1 cellular context compared by ENCODE assay signal in the genomic region with DNA sequence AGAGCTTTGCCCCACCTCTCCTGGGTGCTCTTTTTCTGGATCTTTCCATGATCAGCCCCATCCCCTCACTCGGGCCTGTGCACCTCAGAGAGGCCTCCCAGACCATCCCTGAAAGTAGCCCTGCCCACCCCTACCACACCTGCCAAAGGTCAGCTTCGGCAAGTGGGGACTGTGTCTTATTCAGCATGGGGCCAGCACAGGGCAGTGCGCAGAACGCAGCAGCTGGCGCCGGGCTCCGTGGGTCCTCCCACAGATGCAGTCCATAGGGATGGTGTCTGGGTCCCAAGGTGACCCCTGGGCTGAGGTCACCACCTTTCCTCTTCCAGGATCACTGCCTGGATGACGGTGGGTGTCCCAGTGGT.
A peak's percentile ranks its signal among the peaks of the same experiment; 100 is the strongest.
TF ChIP-seq lines count a peak whose summit lies in the region.

No MANE protein-coding gene starts in this region.

TF ChIP-seq in HepG2, 621 proteins besides CTCF, POLR2A, EP300 and RAD21 (continued from another document and continues in another):
- TF ChIP-seq, protein P1, sequence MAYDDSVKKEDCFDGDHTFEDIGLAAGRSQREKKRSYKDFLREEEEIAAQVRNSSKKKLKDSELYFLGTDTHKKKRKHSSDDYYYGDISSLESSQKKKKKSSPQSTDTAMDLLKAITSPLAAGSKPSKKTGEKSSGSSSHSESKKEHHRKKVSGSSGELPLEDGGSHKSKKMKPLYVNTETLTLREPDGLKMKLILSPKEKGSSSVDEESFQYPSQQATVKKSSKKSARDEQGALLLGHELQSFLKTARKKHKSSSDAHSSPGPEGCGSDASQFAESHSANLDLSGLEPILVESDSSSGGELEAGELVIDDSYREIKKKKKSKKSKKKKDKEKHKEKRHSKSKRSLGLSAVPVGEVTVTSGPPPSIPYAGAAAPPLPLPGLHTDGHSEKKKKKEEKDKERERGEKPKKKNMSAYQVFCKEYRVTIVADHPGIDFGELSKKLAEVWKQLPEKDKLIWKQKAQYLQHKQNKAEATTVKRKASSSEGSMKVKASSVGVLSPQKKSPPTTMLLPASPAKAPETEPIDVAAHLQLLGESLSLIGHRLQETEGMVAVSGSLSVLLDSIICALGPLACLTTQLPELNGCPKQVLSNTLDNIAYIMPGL (CRISPR knock-in tag; IDR thresholded peaks at IDR 0.05; ENCODE audit: borderline replicate concordance in 1 of 2, low read depth in 1 of 2): 0 out of 4 replicates have a peak, but pooled peaks of 1 of the 2 experiments have one; percentile 13
- peak; percentile 1 for TF ChIP-seq HNRNPLL (IDR thresholded peaks at IDR 0.05; ENCODE audit: low read depth, low read length, poor library complexity, severe bottlenecking)
- TF ChIP-seq HIVEP1 (CRISPR knock-in tag; IDR thresholded peaks at IDR 0.05): 0 out of 2 replicates have a peak, but pooled peaks have one; percentile 31
- no peak for TF ChIP-seq NBN (conservative IDR thresholded peaks at IDR 0.05)
- no peak for TF ChIP-seq MEF2D (CRISPR knock-in tag; IDR thresholded peaks at IDR 0.05)
- no peak for TF ChIP-seq ARID2 (CRISPR knock-in tag; IDR thresholded peaks at IDR 0.05; ENCODE audit: borderline replicate concordance)
- TF ChIP-seq, protein P2, sequence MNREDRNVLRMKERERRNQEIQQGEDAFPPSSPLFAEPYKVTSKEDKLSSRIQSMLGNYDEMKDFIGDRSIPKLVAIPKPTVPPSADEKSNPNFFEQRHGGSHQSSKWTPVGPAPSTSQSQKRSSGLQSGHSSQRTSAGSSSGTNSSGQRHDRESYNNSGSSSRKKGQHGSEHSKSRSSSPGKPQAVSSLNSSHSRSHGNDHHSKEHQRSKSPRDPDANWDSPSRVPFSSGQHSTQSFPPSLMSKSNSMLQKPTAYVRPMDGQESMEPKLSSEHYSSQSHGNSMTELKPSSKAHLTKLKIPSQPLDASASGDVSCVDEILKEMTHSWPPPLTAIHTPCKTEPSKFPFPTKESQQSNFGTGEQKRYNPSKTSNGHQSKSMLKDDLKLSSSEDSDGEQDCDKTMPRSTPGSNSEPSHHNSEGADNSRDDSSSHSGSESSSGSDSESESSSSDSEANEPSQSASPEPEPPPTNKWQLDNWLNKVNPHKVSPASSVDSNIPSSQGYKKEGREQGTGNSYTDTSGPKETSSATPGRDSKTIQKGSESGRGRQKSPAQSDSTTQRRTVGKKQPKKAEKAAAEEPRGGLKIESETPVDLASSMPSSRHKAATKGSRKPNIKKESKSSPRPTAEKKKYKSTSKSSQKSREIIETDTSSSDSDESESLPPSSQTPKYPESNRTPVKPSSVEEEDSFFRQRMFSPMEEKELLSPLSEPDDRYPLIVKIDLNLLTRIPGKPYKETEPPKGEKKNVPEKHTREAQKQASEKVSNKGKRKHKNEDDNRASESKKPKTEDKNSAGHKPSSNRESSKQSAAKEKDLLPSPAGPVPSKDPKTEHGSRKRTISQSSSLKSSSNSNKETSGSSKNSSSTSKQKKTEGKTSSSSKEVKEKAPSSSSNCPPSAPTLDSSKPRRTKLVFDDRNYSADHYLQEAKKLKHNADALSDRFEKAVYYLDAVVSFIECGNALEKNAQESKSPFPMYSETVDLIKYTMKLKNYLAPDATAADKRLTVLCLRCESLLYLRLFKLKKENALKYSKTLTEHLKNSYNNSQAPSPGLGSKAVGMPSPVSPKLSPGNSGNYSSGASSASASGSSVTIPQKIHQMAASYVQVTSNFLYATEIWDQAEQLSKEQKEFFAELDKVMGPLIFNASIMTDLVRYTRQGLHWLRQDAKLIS (CRISPR knock-in tag; IDR thresholded peaks at IDR 0.05): 0 out of 2 replicates have a peak, but pooled peaks have one; percentile 41
- TF ChIP-seq NFE2L1 (CRISPR knock-in tag; IDR thresholded peaks at IDR 0.05; ENCODE audit: borderline replicate concordance): no peak
- no peak for TF ChIP-seq SAFB2 (CRISPR knock-in tag; IDR thresholded peaks at IDR 0.05; ENCODE audit: borderline replicate concordance, low read depth)
- 0 out of 2 replicates have a peak, but pooled peaks have one; percentile 22 for TF ChIP-seq ZNF891 (CRISPR knock-in tag; IDR thresholded peaks at IDR 0.05)
- TF ChIP-seq, protein P3, sequence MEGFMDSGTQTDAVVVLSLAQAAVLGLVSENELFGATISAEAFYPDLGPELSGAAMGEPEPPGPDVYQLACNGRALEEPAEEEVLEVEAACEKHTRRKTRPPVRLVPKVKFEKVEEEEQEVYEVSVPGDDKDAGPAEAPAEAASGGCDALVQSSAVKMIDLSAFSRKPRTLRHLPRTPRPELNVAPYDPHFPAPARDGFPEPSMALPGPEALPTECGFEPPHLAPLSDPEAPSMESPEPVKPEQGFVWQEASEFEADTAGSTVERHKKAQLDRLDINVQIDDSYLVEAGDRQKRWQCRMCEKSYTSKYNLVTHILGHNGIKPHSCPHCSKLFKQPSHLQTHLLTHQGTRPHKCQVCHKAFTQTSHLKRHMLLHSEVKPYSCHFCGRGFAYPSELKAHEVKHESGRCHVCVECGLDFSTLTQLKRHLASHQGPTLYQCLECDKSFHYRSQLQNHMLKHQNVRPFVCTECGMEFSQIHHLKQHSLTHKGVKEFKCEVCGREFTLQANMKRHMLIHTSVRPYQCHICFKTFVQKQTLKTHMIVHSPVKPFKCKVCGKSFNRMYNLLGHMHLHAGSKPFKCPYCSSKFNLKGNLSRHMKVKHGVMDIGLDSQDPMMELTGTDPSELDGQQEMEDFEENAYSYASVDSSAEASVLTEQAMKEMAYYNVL (CRISPR knock-in tag; IDR thresholded peaks at IDR 0.05; ENCODE audit: borderline replicate concordance): 0 out of 2 replicates have a peak, but pooled peaks have one; percentile 34
- TF ChIP-seq, protein P4, sequence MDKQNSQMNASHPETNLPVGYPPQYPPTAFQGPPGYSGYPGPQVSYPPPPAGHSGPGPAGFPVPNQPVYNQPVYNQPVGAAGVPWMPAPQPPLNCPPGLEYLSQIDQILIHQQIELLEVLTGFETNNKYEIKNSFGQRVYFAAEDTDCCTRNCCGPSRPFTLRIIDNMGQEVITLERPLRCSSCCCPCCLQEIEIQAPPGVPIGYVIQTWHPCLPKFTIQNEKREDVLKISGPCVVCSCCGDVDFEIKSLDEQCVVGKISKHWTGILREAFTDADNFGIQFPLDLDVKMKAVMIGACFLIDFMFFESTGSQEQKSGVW (CRISPR knock-in tag; IDR thresholded peaks at IDR 0.05; ENCODE audit: borderline replicate concordance): no peak
- no peak for TF ChIP-seq SMAD1 (CRISPR knock-in tag; IDR thresholded peaks at IDR 0.05; ENCODE audit: borderline replicate concordance, low read depth)
- no peak for TF ChIP-seq HDAC6 (IDR thresholded peaks at IDR 0.05; ENCODE audit: low read depth, low read length)
- peak; percentile 41; the same call in 1 of the 2 replicates for TF ChIP-seq ZHX2 (IDR thresholded peaks at IDR 0.05; ENCODE audit: low read depth)
- no peak for TF ChIP-seq ZHX2 (CRISPR knock-in tag; IDR thresholded peaks at IDR 0.05; ENCODE audit: borderline replicate concordance)
- no peak for TF ChIP-seq CEBPG (CRISPR knock-in tag; IDR thresholded peaks at IDR 0.05)
- TF ChIP-seq KDM1A (CRISPR knock-in tag; IDR thresholded peaks at IDR 0.05): no peak
- 0 out of 2 replicates have a peak, but pooled peaks have one; percentile 4 for TF ChIP-seq SRY (CRISPR knock-in tag; IDR thresholded peaks at IDR 0.05)
- no peak for TF ChIP-seq SRSF9 (IDR thresholded peaks at IDR 0.05; ENCODE audit: borderline replicate concordance, insufficient read depth, low read depth, low read length, poor library complexity, severe bottlenecking)
- TF ChIP-seq HOXA3 (CRISPR knock-in tag; IDR thresholded peaks at IDR 0.05): peak; percentile 65; the same call in 1 of the 2 replicates
- TF ChIP-seq DR1 (CRISPR knock-in tag; IDR thresholded peaks at IDR 0.05): no peak
- 0 out of 2 replicates have a peak, but pooled peaks have one; percentile 25 for TF ChIP-seq ZFY (CRISPR knock-in tag; IDR thresholded peaks at IDR 0.05)
- no peak for TF ChIP-seq JARID2 (CRISPR knock-in tag; IDR thresholded peaks at IDR 0.05; ENCODE audit: insufficient replicate concordance)
- TF ChIP-seq, protein P5, sequence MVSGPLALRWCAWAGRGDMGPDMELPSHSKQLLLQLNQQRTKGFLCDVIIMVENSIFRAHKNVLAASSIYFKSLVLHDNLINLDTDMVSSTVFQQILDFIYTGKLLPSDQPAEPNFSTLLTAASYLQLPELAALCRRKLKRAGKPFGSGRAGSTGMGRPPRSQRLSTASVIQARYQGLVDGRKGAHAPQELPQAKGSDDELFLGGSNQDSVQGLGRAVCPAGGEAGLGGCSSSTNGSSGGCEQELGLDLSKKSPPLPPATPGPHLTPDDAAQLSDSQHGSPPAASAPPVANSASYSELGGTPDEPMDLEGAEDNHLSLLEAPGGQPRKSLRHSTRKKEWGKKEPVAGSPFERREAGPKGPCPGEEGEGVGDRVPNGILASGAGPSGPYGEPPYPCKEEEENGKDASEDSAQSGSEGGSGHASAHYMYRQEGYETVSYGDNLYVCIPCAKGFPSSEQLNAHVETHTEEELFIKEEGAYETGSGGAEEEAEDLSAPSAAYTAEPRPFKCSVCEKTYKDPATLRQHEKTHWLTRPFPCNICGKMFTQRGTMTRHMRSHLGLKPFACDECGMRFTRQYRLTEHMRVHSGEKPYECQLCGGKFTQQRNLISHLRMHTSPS (CRISPR knock-in tag; IDR thresholded peaks at IDR 0.05; ENCODE audit: low read depth): peak; percentile 35; the same call in 1 of the 2 replicates
- TF ChIP-seq, protein P6, sequence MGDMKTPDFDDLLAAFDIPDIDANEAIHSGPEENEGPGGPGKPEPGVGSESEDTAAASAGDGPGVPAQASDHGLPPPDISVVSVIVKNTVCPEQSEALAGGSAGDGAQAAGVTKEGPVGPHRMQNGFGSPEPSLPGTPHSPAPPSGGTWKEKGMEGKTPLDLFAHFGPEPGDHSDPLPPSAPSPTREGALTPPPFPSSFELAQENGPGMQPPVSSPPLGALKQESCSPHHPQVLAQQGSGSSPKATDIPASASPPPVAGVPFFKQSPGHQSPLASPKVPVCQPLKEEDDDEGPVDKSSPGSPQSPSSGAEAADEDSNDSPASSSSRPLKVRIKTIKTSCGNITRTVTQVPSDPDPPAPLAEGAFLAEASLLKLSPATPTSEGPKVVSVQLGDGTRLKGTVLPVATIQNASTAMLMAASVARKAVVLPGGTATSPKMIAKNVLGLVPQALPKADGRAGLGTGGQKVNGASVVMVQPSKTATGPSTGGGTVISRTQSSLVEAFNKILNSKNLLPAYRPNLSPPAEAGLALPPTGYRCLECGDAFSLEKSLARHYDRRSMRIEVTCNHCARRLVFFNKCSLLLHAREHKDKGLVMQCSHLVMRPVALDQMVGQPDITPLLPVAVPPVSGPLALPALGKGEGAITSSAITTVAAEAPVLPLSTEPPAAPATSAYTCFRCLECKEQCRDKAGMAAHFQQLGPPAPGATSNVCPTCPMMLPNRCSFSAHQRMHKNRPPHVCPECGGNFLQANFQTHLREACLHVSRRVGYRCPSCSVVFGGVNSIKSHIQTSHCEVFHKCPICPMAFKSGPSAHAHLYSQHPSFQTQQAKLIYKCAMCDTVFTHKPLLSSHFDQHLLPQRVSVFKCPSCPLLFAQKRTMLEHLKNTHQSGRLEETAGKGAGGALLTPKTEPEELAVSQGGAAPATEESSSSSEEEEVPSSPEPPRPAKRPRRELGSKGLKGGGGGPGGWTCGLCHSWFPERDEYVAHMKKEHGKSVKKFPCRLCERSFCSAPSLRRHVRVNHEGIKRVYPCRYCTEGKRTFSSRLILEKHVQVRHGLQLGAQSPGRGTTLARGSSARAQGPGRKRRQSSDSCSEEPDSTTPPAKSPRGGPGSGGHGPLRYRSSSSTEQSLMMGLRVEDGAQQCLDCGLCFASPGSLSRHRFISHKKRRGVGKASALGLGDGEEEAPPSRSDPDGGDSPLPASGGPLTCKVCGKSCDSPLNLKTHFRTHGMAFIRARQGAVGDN (CRISPR knock-in tag; IDR thresholded peaks at IDR 0.05): peak; percentile 81
- TF ChIP-seq ZNF468 (CRISPR knock-in tag; IDR thresholded peaks at IDR 0.05): no peak
- 0 out of 2 replicates have a peak, but pooled peaks have one; percentile 17 for TF ChIP-seq RFXAP (CRISPR knock-in tag; IDR thresholded peaks at IDR 0.05; ENCODE audit: borderline replicate concordance)
- no peak for TF ChIP-seq ZNF451 (CRISPR knock-in tag; IDR thresholded peaks at IDR 0.05)
- TF ChIP-seq ZNF350 (CRISPR knock-in tag; IDR thresholded peaks at IDR 0.05; ENCODE audit: borderline replicate concordance, low read depth): no peak
- TF ChIP-seq ZNF839 (CRISPR knock-in tag; IDR thresholded peaks at IDR 0.05; ENCODE audit: borderline replicate concordance): no peak
- TF ChIP-seq CHD4 (IDR thresholded peaks at IDR 0.05; ENCODE audit: borderline replicate concordance, low read length): 0 out of 2 replicates have a peak, but pooled peaks have one; percentile 31
- no peak for TF ChIP-seq ZNF678 (CRISPR knock-in tag; IDR thresholded peaks at IDR 0.05)
- TF ChIP-seq TBL1XR1 (IDR thresholded peaks at IDR 0.05; ENCODE audit: borderline replicate concordance, low read length, partially characterized antibody): no peak
- TF ChIP-seq ZNF101 (CRISPR knock-in tag; IDR thresholded peaks at IDR 0.05; ENCODE audit: borderline replicate concordance, low read depth): no peak
- TF ChIP-seq NR2F6 (IDR thresholded peaks at IDR 0.05): peak; percentile 51; the same call in 1 of the 2 replicates
- no peak for TF ChIP-seq NR2F6 (CRISPR knock-in tag; IDR thresholded peaks at IDR 0.05)
